ENCODE assay signal across 8 cellular contexts in the genomic region with DNA sequence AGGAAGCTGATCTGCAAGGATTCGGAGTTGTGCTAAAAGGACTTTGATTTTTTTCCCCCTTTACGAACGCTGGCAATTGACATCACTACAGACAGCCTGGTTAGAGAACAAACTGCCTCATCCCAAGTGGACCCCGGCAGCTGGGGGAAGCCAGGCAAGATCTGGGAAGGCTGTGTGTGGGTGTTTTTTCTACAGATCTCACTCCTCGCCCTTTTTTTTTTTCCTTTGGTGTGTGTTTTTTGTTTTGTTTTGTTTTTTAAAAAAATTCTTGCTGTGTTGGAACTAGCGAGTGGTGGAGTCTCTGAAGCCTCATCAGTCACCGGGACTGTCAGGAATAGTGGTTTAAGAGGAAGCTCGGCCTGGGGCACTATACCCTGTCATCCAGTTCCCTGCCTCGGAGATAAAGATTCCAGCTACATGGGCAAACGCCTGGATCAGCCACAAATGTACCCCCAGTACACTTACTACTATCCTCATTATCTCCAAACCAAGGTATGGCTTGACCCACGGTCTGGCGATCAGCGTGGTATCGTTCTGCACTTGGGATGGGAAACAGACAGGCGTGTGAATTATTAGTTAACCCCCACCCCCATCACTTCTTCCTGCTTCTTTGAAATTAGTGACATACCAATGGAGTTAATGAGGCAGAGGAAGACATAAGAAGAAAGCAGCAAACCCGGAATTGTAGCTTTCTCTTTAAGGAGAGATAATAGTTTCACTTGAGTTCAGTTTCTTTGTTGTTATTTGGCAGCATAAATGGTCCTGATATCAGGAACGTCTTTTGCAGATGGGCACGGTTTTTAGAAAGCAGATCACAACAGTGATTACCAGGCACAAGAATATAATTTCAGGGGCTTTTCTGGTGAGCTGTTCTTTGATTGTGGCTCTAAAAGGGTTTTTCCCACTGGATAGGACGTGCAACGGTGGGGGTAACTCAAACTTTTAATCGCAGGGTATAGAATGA. TPM values are rescaled to one million over a fixed set of nuclear protein-coding genes. Genes with fewer than 3 reads are reported as not detected.
DNase-seq lines count a peak whose midpoint lies in the region; ATAC-seq and TF ChIP-seq lines count a peak whose summit lies in the region.

No MANE protein-coding gene starts in this region.

- H3K36me3 Mint-ChIP-seq in T-helper 1 cell treated with Interleukin-12 subunit alpha and Interleukin-12 subunit beta and Interleukin-4 antibody, amounts not matched to agents 30 μg/mL and 1 μg/mL, for 36 hours (ENCODE audit: low read depth): no peaks in the 10 kb centered on the region
- no peaks in the 10 kb centered on the region for H3K36me3 Mint-ChIP-seq in osteocyte (ENCODE audit: unreplicated experiment)

- DNase-seq in Right ventricle myocardium inferior (ENCODE audit: missing footprints) (peak; percentile 63), cardiac septum (ENCODE audit: low spot score) (no peak), fibroblast of the aortic adventitia (ENCODE audit: low read depth) (peak; percentile 63), osteocyte (ENCODE audit: extremely low spot score, unreplicated experiment) (no peak), HUDEP-2 (lab: John Stamatoyannopoulos, UW; ENCODE audit: unreplicated experiment in 76 of 76) (no peak), SW480 (ENCODE audit: low spot score) (no peak)

- H3K9me3 Mint-ChIP-seq in T-helper 1 cell treated with Interleukin-12 subunit alpha and Interleukin-12 subunit beta and Interleukin-4 antibody, amounts not matched to agents 30 μg/mL and 1 μg/mL, for 36 hours: no peaks in the 10 kb centered on the region
- H3K9me3 Mint-ChIP-seq in osteocyte (ENCODE audit: unreplicated experiment): no peaks in the 10 kb centered on the region

- H3K4me3 ChIP-seq in fibroblast of the aortic adventitia (ENCODE audit: low read depth, low read length): peak overlapping the region; percentile 93

- ATAC-seq in Right ventricle myocardium inferior (peak; percentile 33), HG02981 (IDR thresholded peaks at IDR 0.05; ENCODE audit: unreplicated experiment) (peak; percentile 73)

- peak overlapping the region; percentile 43 for H3K27ac Mint-ChIP-seq in T-helper 1 cell treated with Interleukin-12 subunit alpha and Interleukin-12 subunit beta and Interleukin-4 antibody, amounts not matched to agents 30 μg/mL and 1 μg/mL, for 36 hours
- H3K27ac Mint-ChIP-seq in osteocyte (ENCODE audit: unreplicated experiment): peak overlapping the region; percentile 96

- peak overlapping the region; percentile 92 for H3K4me3 Mint-ChIP-seq in T-helper 1 cell treated with Interleukin-12 subunit alpha and Interleukin-12 subunit beta and Interleukin-4 antibody, amounts not matched to agents 30 μg/mL and 1 μg/mL, for 36 hours
- peak overlapping the region; percentile 94 for H3K4me3 Mint-ChIP-seq in osteocyte (ENCODE audit: unreplicated experiment)

- intact Hi-C loops in Right ventricle myocardium inferior (cut with DNase I) (loop anchor here (2.0 to 5.0 kb wide), 7 partner anchors 51 to 483 kb away; no protein-coding TSS in a partner anchor), cardiac septum (cut with DNase I) (loop anchor here (2.0 to 5.0 kb wide), 8 partner anchors 49 to 475 kb away; no protein-coding TSS in a partner anchor)

- H3K4me1 Mint-ChIP-seq in T-helper 1 cell treated with Interleukin-12 subunit alpha and Interleukin-12 subunit beta and Interleukin-4 antibody, amounts not matched to agents 30 μg/mL and 1 μg/mL, for 36 hours (ENCODE audit: low read depth): peaks cover 34% of the 10 kb centered on the region
- H3K4me1 Mint-ChIP-seq in osteocyte (ENCODE audit: unreplicated experiment): peaks cover 42% of the 10 kb centered on the region

- TF ChIP-seq CTCF in fibroblast of the aortic adventitia (IDR thresholded peaks at IDR 0.05; ENCODE audit: insufficient read depth, low read length) (no peak), osteocyte (IDR thresholded peaks at IDR 0.05) (no peak)

- H3K27me3 Mint-ChIP-seq in T-helper 1 cell treated with Interleukin-12 subunit alpha and Interleukin-12 subunit beta and Interleukin-4 antibody, amounts not matched to agents 30 μg/mL and 1 μg/mL, for 36 hours (ENCODE audit: low read depth): peaks cover 3% of the 10 kb centered on the region
- H3K27me3 Mint-ChIP-seq in osteocyte (ENCODE audit: unreplicated experiment): no peaks in the 10 kb centered on the region

RNA-seq across cellular contexts. Expression of a gene that starts 0.7 kb away (rescaled TPM):
- total RNA-seq in Right ventricle myocardium inferior (32.7 TPM), cardiac septum (49.0 TPM), fibroblast of the aortic adventitia (ENCODE audit: low replicate concordance) (68.4 and 84.1 TPM in 2 replicates), osteocyte (64.2 and 66.8 TPM in 2 replicates)

Comparison
In these comparisons a context has a peak if more than half of its experiments do, and no peak if none do; other contexts are left out.
1. DNase-seq: peak in Right ventricle myocardium inferior (single experiment) and fibroblast of the aortic adventitia (single experiment); none in cardiac septum (single experiment), osteocyte (single experiment), HUDEP-2 (0 of 76) and SW480 (single experiment).